Comparison of ENCODE assay signal across 11 cellular contexts in genomic region chr13:52849727-52850395, GRCh38. TPM values are rescaled to one million over a fixed set of nuclear protein-coding genes. Genes with fewer than 3 reads are reported as not detected.
DNase-seq lines count a peak whose midpoint lies in the region; ATAC-seq and TF ChIP-seq lines count a peak whose summit lies in the region.
"Had no signal": no experiment of that assay in that cellular context is flagged by ENCODE, and none has a peak within 500 bp of the region (broad histone marks: within the 10 kb centered on the region; RNA-seq: fewer than 3 reads in every experiment).

No MANE protein-coding gene starts in this region.

- H3K36me3 ChIP-seq in MM.1S (replicated peaks; ENCODE audit: insufficient read depth, low read length) (no peaks in the 10 kb centered on the region), parathyroid adenoma (ENCODE audit: control insufficient read depth, insufficient read depth, low read length) (no peaks in the 10 kb centered on the region)
- H3K36me3 ChIP-seq: upper lobe of left lung had no signal

- TF ChIP-seq CTCF in MM.1S (IDR thresholded peaks at IDR 0.05; ENCODE audit: low read length), result no peak
- TF ChIP-seq CTCF in chondrocyte (IDR thresholded peaks at IDR 0.05), result no peak
- no peak for TF ChIP-seq CTCF in parathyroid adenoma (IDR thresholded peaks at IDR 0.05)

- H3K4me3 Mint-ChIP-seq in chondrocyte (ENCODE audit: unreplicated experiment), result peak overlapping the region; percentile 36

- in situ Hi-C loops in ACHN (cut with HindIII; ENCODE audit: low pct_ligation_motif_present, low pct_unique_long_range_greater_than_20kb, low sequenced_read_pairs), result no loop called here

- no peak for ATAC-seq in HG03039 (IDR thresholded peaks at IDR 0.05; ENCODE audit: unreplicated experiment)

- peaks cover 5% of the 10 kb centered on the region for H3K9me3 Mint-ChIP-seq in chondrocyte (ENCODE audit: low read depth)

- H3K27me3 ChIP-seq in MM.1S (replicated peaks; ENCODE audit: insufficient read depth, low read length) (no peaks in the 10 kb centered on the region), parathyroid adenoma (ENCODE audit: control insufficient read depth, insufficient read depth, low read length) (peaks cover 3% of the 10 kb centered on the region)

- peaks cover 39% of the 10 kb centered on the region for H3K27me3 Mint-ChIP-seq in chondrocyte (ENCODE audit: low read depth)

- no peak overlapping the region for H3K27ac Mint-ChIP-seq in chondrocyte (ENCODE audit: unreplicated experiment)

- H3K4me1 ChIP-seq in MM.1S (ENCODE audit: low read length) (peaks cover 8% of the 10 kb centered on the region), parathyroid adenoma (peaks cover 4% of the 10 kb centered on the region)

- no peaks in the 10 kb centered on the region for H4K20me1 ChIP-seq in MM.1S (ENCODE audit: insufficient read depth, low read length)

- no peak overlapping the region for H3K9ac ChIP-seq in MM.1S (ENCODE audit: low read length)
- H3K9ac ChIP-seq in parathyroid adenoma, result no peak overlapping the region

- H3K79me2 ChIP-seq in MM.1S (ENCODE audit: low read length) (no peaks in the 10 kb centered on the region), parathyroid adenoma (no peaks in the 10 kb centered on the region)

- H3K9me3 ChIP-seq in MM.1S (replicated peaks; ENCODE audit: insufficient read depth, low read length), result no peaks in the 10 kb centered on the region
- no peaks in the 10 kb centered on the region for H3K9me3 ChIP-seq in parathyroid adenoma (ENCODE audit: control insufficient read depth, low read length)
- H3K9me3 ChIP-seq: SK-N-SH had no signal

- H3K4me3 ChIP-seq in MM.1S (ENCODE audit: low read length) (no peak overlapping the region; the same call in 1 of the 2 replicates), parathyroid adenoma (ENCODE audit: low read depth, low read length) (no peak overlapping the region)

- H3K9me2 ChIP-seq in MM.1S (replicated peaks; ENCODE audit: insufficient read depth, low read length), result no peaks in the 10 kb centered on the region
- H3K9me2 ChIP-seq: SK-N-SH had no signal

- peaks cover 4% of the 10 kb centered on the region for H3K36me3 Mint-ChIP-seq in chondrocyte (ENCODE audit: low read depth)

- H3K27ac ChIP-seq in MM.1S (ENCODE audit: low read length), result no peak overlapping the region
- H3K27ac ChIP-seq in parathyroid adenoma, result no peak overlapping the region

- no peak overlapping the region for H2AFZ ChIP-seq in MM.1S (ENCODE audit: low read length)
- peak overlapping the region; percentile 90 for H2AFZ ChIP-seq in parathyroid adenoma

- H3F3A ChIP-seq in MM.1S (ENCODE audit: insufficient read depth, low read length), result peaks cover 13% of the 10 kb centered on the region

- H3K4me1 Mint-ChIP-seq in chondrocyte (ENCODE audit: low read depth), result peaks cover 21% of the 10 kb centered on the region

- DNase-seq in NCI-H345 treated with DMSO at 0.1 percent for 48 hours (lab: John Stamatoyannopoulos, UW; ENCODE audit: unreplicated experiment) (peak; percentile 33), NCI-H345 (lab: John Stamatoyannopoulos, UW) (no peak), MM.1S (no peak), chondrocyte (ENCODE audit: low spot score) (no peak), ACHN (no peak)
- no peak for DNase-seq in stimulated activated CD4-positive, alpha-beta T cell treated with anti-CD3 and anti-CD28 coated beads, Interleukin-12 subunit alpha, Interleukin-12 subunit beta, amount 100 ng/mL, for 4 hours
- DNase-seq: stimulated activated CD4-positive, alpha-beta T cell treated with anti-CD3 and anti-CD28 coated beads, Interleukin-2, amount 100 ng/mL, for 48 hours had no signal

- H3K4me2 ChIP-seq in MM.1S (ENCODE audit: low read depth, low read length) (peak overlapping the region; percentile 72), parathyroid adenoma (ENCODE audit: low read length) (no peak overlapping the region)

RNA-seq across cellular contexts. Expression of gene PCDH8, which starts 1.4 kb away (rescaled TPM):
- total RNA-seq in chondrocyte, result not detected in 3 replicates
- total RNA-seq: upper lobe of left lung had no signal
